In the genomic region with DNA sequence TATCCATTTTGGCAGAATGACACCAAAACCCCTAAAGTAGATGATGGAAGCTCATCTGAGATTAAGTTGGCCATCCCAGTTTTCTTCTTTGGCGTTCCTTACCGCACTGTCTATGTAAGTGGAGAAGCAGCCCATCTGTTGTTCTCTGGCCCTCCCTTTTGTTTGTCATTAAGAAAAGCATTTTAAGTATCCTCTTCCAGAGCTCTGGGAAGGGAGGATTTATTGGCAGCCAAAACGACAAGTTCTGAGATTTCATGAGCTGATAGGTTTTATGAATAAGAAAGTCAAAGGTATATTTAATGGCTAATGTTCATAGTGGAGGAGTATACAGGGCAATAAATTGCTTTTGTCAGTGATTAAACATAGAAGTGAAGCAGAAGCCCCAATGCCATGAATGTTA, we compare ENCODE assay signal across 18 cellular contexts.
"Had no signal": no experiment of that assay in that cellular context is flagged by ENCODE, and none has a peak within 500 bp of the region (broad histone marks: within the 10 kb centered on the region; RNA-seq: fewer than 3 reads in every experiment).

No MANE protein-coding gene starts in this region.

- H3K9me3 ChIP-seq: thoracic aorta had no signal

- H3K4me2 ChIP-seq: neural progenitor cell had no signal

- H3K9ac ChIP-seq: neural progenitor cell had no signal

- H3K4me3 ChIP-seq: neural progenitor cell, thoracic aorta had no signal

- H3K27me3 ChIP-seq: neural progenitor cell had no signal

- DNase-seq: activated CD4-positive, alpha-beta T cell treated with anti-CD3 and anti-CD28 coated beads, Interleukin-2, amount 10 ng/mL, durations not matched to agents 7 days and 5 days; activated CD8-positive, alpha-beta memory T cell treated with anti-CD3 and anti-CD28 coated beads, Interleukin-2, amount 10 ng/mL, durations not matched to agents 7 days and 5 days; activated CD8-positive, alpha-beta T cell treated with anti-CD3 and anti-CD28 coated beads for 36 hours; activated effector memory CD4-positive, alpha-beta T cell treated with anti-CD3 and anti-CD28 coated beads, Interleukin-2, amount 50 U/mL, for 16 hours; activated naive CD4-positive, alpha-beta T cell treated with anti-CD3 and anti-CD28 coated beads, Interleukin-2, amount 10 ng/mL, durations not matched to agents 7 days and 5 days; activated T-cell treated with anti-CD3 and anti-CD28 coated beads for 4 hours; amygdala; cortex of kidney; endodermal cell; foreskin fibroblast; kidney glomerular epithelial cell; naive thymus-derived CD4-positive, alpha-beta T cell; retina; stimulated activated CD4-positive, alpha-beta T cell treated with anti-CD3 and anti-CD28 coated beads, Interleukin-4, amount 100 ng/mL, for 24 hours; stimulated activated naive CD4-positive, alpha-beta T cell treated with Interleukin-2 at 50 U/mL for 16 hours had no signal

- H2AFZ ChIP-seq: neural progenitor cell had no signal

- H3K27ac ChIP-seq: epithelial cell of prostate, neural progenitor cell, thoracic aorta had no signal

- H3K36me3 ChIP-seq: neural progenitor cell, thoracic aorta had no signal
